ENCODE assay signal across 9 cellular contexts in genomic region chr10:131312261-131312801, GRCh38. TPM values are rescaled to one million over a fixed set of nuclear protein-coding genes. Genes with fewer than 3 reads are reported as not detected.
A peak's percentile ranks its signal among the peaks of the same experiment; 100 is the strongest.
DNase-seq lines count a peak whose midpoint lies in the region; ATAC-seq and TF ChIP-seq lines count a peak whose summit lies in the region.
"Had no signal": no experiment of that assay in that cellular context is flagged by ENCODE, and none has a peak within 500 bp of the region (broad histone marks: within the 10 kb centered on the region; RNA-seq: fewer than 3 reads in every experiment).

No MANE protein-coding gene starts in this region.

- TF ChIP-seq POLR2A in adrenal gland (IDR thresholded peaks at IDR 0.05), result no peak

- intact Hi-C loops in adrenal gland (cut with DNase I) (no loop called here), mucosa of descending colon (cut with DNase I, micrococcal nuclease) (no loop called here)

- ATAC-seq in mucosa of descending colon (peak; percentile 21), GM21619 (IDR thresholded peaks at IDR 0.05; ENCODE audit: unreplicated experiment) (no peak)

- peak overlapping the region; percentile 76 for H3K9ac ChIP-seq in BLaER1
- H3K9ac ChIP-seq in HUES6 (ENCODE audit: low read length), result peak overlapping the region; percentile 77

- peaks cover 10% of the 10 kb centered on the region; the same call in 1 of the 2 replicates for H4K20me1 ChIP-seq in BLaER1

- WGBS in adrenal gland, 4 donors, result 2 to 7% (median 3%) methylated on average over 6 to 46 of the region's 46 CpGs

- H3K4me1 ChIP-seq in BLaER1, result peaks cover 40% of the 10 kb centered on the region
- H3K4me1 ChIP-seq in HUES6 (ENCODE audit: control insufficient read depth, insufficient read depth, low read length), result peaks cover 20% of the 10 kb centered on the region
- H3K4me1 ChIP-seq in adrenal gland (replicated peaks in 1 of 2), result peaks cover 0 to 9% of the 10 kb centered on the region in 2 donors
- no peaks in the 10 kb centered on the region for H3K4me1 ChIP-seq in mucosa of descending colon (ENCODE audit: low read depth)

- peak in 2 of 7 donors; percentile 26 to 56 for DNase-seq in adrenal gland
- DNase-seq in mucosa of descending colon, result no peak
- no peak for DNase-seq in T-helper 1 cell
- no peak for DNase-seq in NCI-H446 (lab: John Stamatoyannopoulos, UW)
- no peak for DNase-seq in midbrain (lab: John Stamatoyannopoulos, UW)

- peak overlapping the region; percentile 70 for H3K4me2 ChIP-seq in BLaER1

- H3K27me3 ChIP-seq in BLaER1, result no peaks in the 10 kb centered on the region
- H3K27me3 ChIP-seq in HUES6 (ENCODE audit: control insufficient read depth, insufficient read depth, low read length), result peaks cover 11% of the 10 kb centered on the region
- peaks cover 41% of the 10 kb centered on the region for H3K27me3 ChIP-seq in adrenal gland

- H3K4me3 ChIP-seq in BLaER1, result peak overlapping the region; percentile 80
- H3K4me3 ChIP-seq in HUES6 (ENCODE audit: low read depth, low read length), result peak overlapping the region; percentile 55
- peak overlapping the region in 2 of 4 donors; percentile 21 to 47 for H3K4me3 ChIP-seq in adrenal gland
- no peak overlapping the region for H3K4me3 ChIP-seq in mucosa of descending colon

- H3K36me3 ChIP-seq in BLaER1 (peaks cover 11% of the 10 kb centered on the region), HUES6 (ENCODE audit: control insufficient read depth, insufficient read depth, low read length) (0 out of 2 replicates have a peak, but pooled peaks cover 3% of the 10 kb centered on the region), adrenal gland (replicated peaks in 1 of 2) (no peaks in the 10 kb centered on the region), mucosa of descending colon (ENCODE audit: low read depth) (no peaks in the 10 kb centered on the region)

- H3K27ac ChIP-seq in BLaER1, result peak overlapping the region; percentile 80
- H3K27ac ChIP-seq in HUES6 (ENCODE audit: low read depth, low read length), result 0 out of 2 replicates have a peak overlapping the region, but pooled peaks have one; percentile 40
- peak overlapping the region in 2 of 5 donors; percentile 26 to 61 for H3K27ac ChIP-seq in adrenal gland

- TF ChIP-seq CTCF in adrenal gland (IDR thresholded peaks at IDR 0.05) (peak; percentile 25 to 69 (median 54)), mucosa of descending colon (IDR thresholded peaks at IDR 0.05) (no peak)

- H3K9me3 ChIP-seq in BLaER1 (peaks cover 19% of the 10 kb centered on the region; the same call in 1 of the 2 replicates), HUES6 (ENCODE audit: control insufficient read depth, insufficient read depth, low read depth, low read length) (no peaks in the 10 kb centered on the region), adrenal gland (replicated peaks in 1 of 3) (no peaks in the 10 kb centered on the region), mucosa of descending colon (peaks cover 4% of the 10 kb centered on the region)

RNA-seq across cellular contexts. Expression of gene TCERG1L, which starts 0.8 kb away (rescaled TPM):
- 1 to 10 TPM in 4 of 8 donors, under 1 TPM in 4; 0.23 to 2.0 (median 0.86) TPM for total RNA-seq in adrenal gland
- polyA plus RNA-seq in adrenal gland, result 1 to 10 TPM in 2 of 3 donors, under 1 TPM in 1; 0.86 to 3.4 (median 1.5) TPM
- not detected for total RNA-seq in mucosa of descending colon
- total RNA-seq: M059J had no signal
